In genomic region chr1:31387612-31388011, GRCh38 we compare ENCODE assay signal across 1 cellular context.
TF ChIP-seq lines count a peak whose summit lies in the region.

No MANE protein-coding gene starts in this region.

TF ChIP-seq in HEK293, 187 proteins besides CTCF, POLR2A, EP300 and RAD21 (continued from another document):
- peak; percentile 93 for TF ChIP-seq HIC1 (tag by site-specific recombination; IDR thresholded peaks at IDR 0.05)
- peak; percentile 81 for TF ChIP-seq ZNF394 (tag by site-specific recombination; IDR thresholded peaks at IDR 0.05; ENCODE audit: borderline replicate concordance)
- no peak for TF ChIP-seq ZNF658 (tag by site-specific recombination; IDR thresholded peaks at IDR 0.05)
- TF ChIP-seq ZNF391 (tag by site-specific recombination; IDR thresholded peaks at IDR 0.05; ENCODE audit: borderline replicate concordance, low read depth), result 0 out of 2 replicates have a peak, but pooled peaks have one; percentile 29
- TF ChIP-seq KLF10 (tag by site-specific recombination; IDR thresholded peaks at IDR 0.05), result peak; percentile 43; the same call in 1 of the 2 replicates
- TF ChIP-seq ZNF785 (tag by site-specific recombination; IDR thresholded peaks at IDR 0.05), result peak; percentile 88; the same call in 1 of the 2 replicates
- TF ChIP-seq ZNF558 (tag by site-specific recombination; IDR thresholded peaks at IDR 0.05), result peak; percentile 82
- TF ChIP-seq KLF16 (tag by site-specific recombination; IDR thresholded peaks at IDR 0.05), result peak; percentile 41; the same call in 1 of the 2 replicates
- TF ChIP-seq ZBTB48 (tag by site-specific recombination; IDR thresholded peaks at IDR 0.05), result 0 out of 2 replicates have a peak, but pooled peaks have one; percentile 33
- TF ChIP-seq ZBTB8A (tag by site-specific recombination; IDR thresholded peaks at IDR 0.05), result no peak
- TF ChIP-seq ZFP3 (tag by site-specific recombination; IDR thresholded peaks at IDR 0.05; ENCODE audit: low read depth), result no peak
- peak; percentile 59; the same call in 1 of the 2 replicates for TF ChIP-seq ZNF791 (tag by site-specific recombination; IDR thresholded peaks at IDR 0.05)
- TF ChIP-seq ZNF223 (tag by site-specific recombination; IDR thresholded peaks at IDR 0.05), result no peak
- TF ChIP-seq ZNF76 (tag by site-specific recombination; IDR thresholded peaks at IDR 0.05; ENCODE audit: borderline replicate concordance, low read depth), result peak; percentile 46; the same call in 1 of the 2 replicates
- TF ChIP-seq ZBTB21 (tag by site-specific recombination; IDR thresholded peaks at IDR 0.05), result peak; percentile 90
- TF ChIP-seq TSHZ1 (tag by site-specific recombination; IDR thresholded peaks at IDR 0.05; ENCODE audit: borderline replicate concordance), result peak; percentile 78; the same call in 1 of the 2 replicates
- TF ChIP-seq PRDM10 (tag by site-specific recombination; IDR thresholded peaks at IDR 0.05), result peak; percentile 76
- peak; percentile 90 for TF ChIP-seq PATZ1 (tag by site-specific recombination; IDR thresholded peaks at IDR 0.05)
- TF ChIP-seq ZEB2 (tag by site-specific recombination; IDR thresholded peaks at IDR 0.05), result peak; percentile 90
- TF ChIP-seq KLF8 (tag by site-specific recombination; IDR thresholded peaks at IDR 0.05), result 0 out of 2 replicates have a peak, but pooled peaks have one; percentile 14
- TF ChIP-seq EGR2 (tag by site-specific recombination; IDR thresholded peaks at IDR 0.05; ENCODE audit: low read depth), result peak; percentile 99
- TF ChIP-seq SP2 (tag by site-specific recombination; IDR thresholded peaks at IDR 0.05), result peak; percentile 34; the same call in 1 of the 2 replicates
- TF ChIP-seq ZNF629 (tag by site-specific recombination; IDR thresholded peaks at IDR 0.05), result peak; percentile 95
- TF ChIP-seq ZBTB17 (tag by site-specific recombination; IDR thresholded peaks at IDR 0.05), result peak; percentile 55; the same call in 1 of the 2 replicates
- no peak; the same call in 1 of the 2 replicates for TF ChIP-seq ZNF146 (tag by site-specific recombination; IDR thresholded peaks at IDR 0.05)
- peak; percentile 70; the same call in 1 of the 2 replicates for TF ChIP-seq SP7 (tag by site-specific recombination; IDR thresholded peaks at IDR 0.05)
- peak; percentile 85 for TF ChIP-seq ZBTB10 (tag by site-specific recombination; IDR thresholded peaks at IDR 0.05)
- peak; percentile 98 for TF ChIP-seq ZSCAN4 (tag by site-specific recombination; IDR thresholded peaks at IDR 0.05)
- TF ChIP-seq KLF17 (tag by site-specific recombination; IDR thresholded peaks at IDR 0.05), result peak; percentile 100
- TF ChIP-seq INSM2 (tag by site-specific recombination; IDR thresholded peaks at IDR 0.05), result 0 out of 2 replicates have a peak, but pooled peaks have one; percentile 38
- TF ChIP-seq ZFP69B (tag by site-specific recombination; IDR thresholded peaks at IDR 0.05), result peak; percentile 78; the same call in 1 of the 2 replicates
- peak; percentile 99 for TF ChIP-seq ZFHX2 (tag by site-specific recombination; conservative IDR thresholded peaks at IDR 0.05)
- TF ChIP-seq KLF9 (tag by site-specific recombination; IDR thresholded peaks at IDR 0.05; ENCODE audit: low read depth), result peak; percentile 54; the same call in 1 of the 2 replicates
- peak; percentile 98 for TF ChIP-seq ATF2 (tag by site-specific recombination; IDR thresholded peaks at IDR 0.05; ENCODE audit: low read depth)
- peak; percentile 64; the same call in 1 of the 2 replicates for TF ChIP-seq ZSCAN23 (tag by site-specific recombination; IDR thresholded peaks at IDR 0.05)
- peak; percentile 67; the same call in 1 of the 2 replicates for TF ChIP-seq KLF7 (tag by site-specific recombination; IDR thresholded peaks at IDR 0.05; ENCODE audit: borderline replicate concordance)
TF ChIP-seq in HEK293: peak in this region for 43.
